In the genomic region with DNA sequence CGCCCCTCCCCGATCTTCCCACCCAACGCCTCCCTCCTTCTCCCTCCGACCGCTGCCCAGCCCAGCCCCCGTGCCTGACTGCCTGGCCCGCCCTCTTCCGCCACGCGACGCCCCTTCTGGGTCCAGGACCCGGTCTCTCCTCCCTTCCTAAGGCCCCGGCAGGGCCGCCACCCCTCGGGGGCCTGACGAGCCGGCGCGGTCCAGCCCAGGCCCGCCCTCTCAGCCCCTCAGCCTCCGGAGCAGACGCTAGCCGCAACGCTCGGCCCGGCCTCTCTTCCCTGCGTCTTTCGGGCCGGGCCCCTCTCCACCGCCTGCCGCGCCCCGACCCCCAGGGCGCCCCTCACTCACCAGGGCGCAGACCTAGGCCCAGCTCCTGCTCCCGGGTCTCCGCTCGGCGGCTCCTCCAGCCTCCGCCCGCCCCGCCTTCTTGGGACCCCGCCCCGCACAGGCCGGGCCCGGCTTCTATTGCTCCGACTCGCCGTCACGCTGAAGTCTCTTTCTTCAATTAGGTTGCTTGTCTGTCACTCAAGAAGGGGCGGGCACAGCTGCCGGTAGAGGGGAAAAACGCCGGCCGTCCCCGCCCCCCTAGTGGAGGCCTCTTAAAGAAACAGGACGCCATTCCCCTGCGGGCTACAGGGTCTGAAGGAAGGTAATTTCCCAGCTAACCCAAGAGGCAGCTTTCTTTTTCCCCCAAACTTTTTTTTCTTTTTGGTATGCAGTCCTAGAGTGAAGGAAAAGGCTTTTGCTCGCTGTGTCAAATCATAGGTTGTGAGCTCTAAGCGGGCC, we compare ENCODE assay signal across 8 cellular contexts. TPM values are rescaled to one million over a fixed set of nuclear protein-coding genes. Genes with fewer than 3 reads are reported as not detected.
A peak's percentile ranks its signal among the peaks of the same experiment; 100 is the strongest.
DNase-seq lines count a peak whose midpoint lies in the region; ATAC-seq and TF ChIP-seq lines count a peak whose summit lies in the region.

A gene with protein sequence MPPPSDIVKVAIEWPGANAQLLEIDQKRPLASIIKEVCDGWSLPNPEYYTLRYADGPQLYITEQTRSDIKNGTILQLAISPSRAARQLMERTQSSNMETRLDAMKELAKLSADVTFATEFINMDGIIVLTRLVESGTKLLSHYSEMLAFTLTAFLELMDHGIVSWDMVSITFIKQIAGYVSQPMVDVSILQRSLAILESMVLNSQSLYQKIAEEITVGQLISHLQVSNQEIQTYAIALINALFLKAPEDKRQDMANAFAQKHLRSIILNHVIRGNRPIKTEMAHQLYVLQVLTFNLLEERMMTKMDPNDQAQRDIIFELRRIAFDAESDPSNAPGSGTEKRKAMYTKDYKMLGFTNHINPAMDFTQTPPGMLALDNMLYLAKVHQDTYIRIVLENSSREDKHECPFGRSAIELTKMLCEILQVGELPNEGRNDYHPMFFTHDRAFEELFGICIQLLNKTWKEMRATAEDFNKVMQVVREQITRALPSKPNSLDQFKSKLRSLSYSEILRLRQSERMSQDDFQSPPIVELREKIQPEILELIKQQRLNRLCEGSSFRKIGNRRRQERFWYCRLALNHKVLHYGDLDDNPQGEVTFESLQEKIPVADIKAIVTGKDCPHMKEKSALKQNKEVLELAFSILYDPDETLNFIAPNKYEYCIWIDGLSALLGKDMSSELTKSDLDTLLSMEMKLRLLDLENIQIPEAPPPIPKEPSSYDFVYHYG (minus strand): TSS at position 416 of the 786 bp plus-strand sequence. CDS start 12,133 bp downstream, outside the sequence.

- H3K36me3 ChIP-seq in right atrium auricular region (no peaks in the 10 kb centered on the region), vagina (no peaks in the 10 kb centered on the region)

- H3K4me3 Mint-ChIP-seq in T-helper 17 cell = peak within 1 kb of the TSS; percentile 97

- H3K4me1 Mint-ChIP-seq in T-helper 17 cell = peaks cover 52% of the 10 kb centered on the region

- ATAC-seq in HG02885 (IDR thresholded peaks at IDR 0.05; ENCODE audit: poor library complexity, unreplicated experiment) (peak; percentile 87), T-helper 17 cell (peak; percentile 91)

- TF ChIP-seq POLR2A in GM15510 (IDR thresholded peaks at IDR 0.05; ENCODE audit: borderline replicate concordance, extremely low read depth, insufficient read length) (peak; percentile 57), vagina (IDR thresholded peaks at IDR 0.05) (peak in 1 of 2 donors; percentile 68)

- H3K27me3 ChIP-seq in right atrium auricular region (no peaks in the 10 kb centered on the region), vagina (no peaks in the 10 kb centered on the region)

- intact Hi-C loops in vagina (cut with DNase I) = no loop called here

- peak; percentile 94 for DNase-seq in NCI-H1694 treated with DMSO at 0.1 percent for 48 hours (lab: John Stamatoyannopoulos, UW)
- DNase-seq in T-helper 17 cell = peak; percentile 92 to 95 (median 92)
- DNase-seq in right atrium auricular region (ENCODE audit: low spot score) = peak; percentile 99
- peak; percentile 98 for DNase-seq in putamen (ENCODE audit: low spot score)
- DNase-seq in vagina (ENCODE audit: extremely low spot score in 2 of 2) = peak; percentile 96 to 98

- TF ChIP-seq CTCF in right atrium auricular region (IDR thresholded peaks at IDR 0.05) = peak in 1 of 2 donors; percentile 39
- TF ChIP-seq CTCF in vagina (IDR thresholded peaks at IDR 0.05) = peak in 2 of 3 experiments; percentile 8 to 15

- peak within 1 kb of the TSS; percentile 74 to 81 for H3K4me3 ChIP-seq in right atrium auricular region
- H3K4me3 ChIP-seq in vagina = peak within 1 kb of the TSS; percentile 75 to 92

- H3K27me3 Mint-ChIP-seq in T-helper 17 cell = no peaks in the 10 kb centered on the region

- peaks cover 0 to 60% of the 10 kb centered on the region in 2 donors for H3K4me1 ChIP-seq in right atrium auricular region
- peaks cover 59% of the 10 kb centered on the region for H3K4me1 ChIP-seq in vagina

- H3K27ac Mint-ChIP-seq in T-helper 17 cell = peak within 1 kb of the TSS; percentile 96

- H3K27ac ChIP-seq in angular gyrus (ENCODE audit: low read depth, low read length) (peak within 1 kb of the TSS; percentile 88), right atrium auricular region (peak within 1 kb of the TSS; percentile 93 to 96), vagina (peak within 1 kb of the TSS; percentile 88)

- H3K36me3 Mint-ChIP-seq in T-helper 17 cell (ENCODE audit: low read depth) = peaks cover 4% of the 10 kb centered on the region

- H3K9me3 ChIP-seq in T-helper 17 cell (ENCODE audit: control insufficient read depth, low read length, poor library complexity, severe bottlenecking) (no peaks in the 10 kb centered on the region), right atrium auricular region (no peaks in the 10 kb centered on the region), vagina (no peaks in the 10 kb centered on the region)

RNA-seq across cellular contexts. Expression of the gene that starts here (rescaled TPM):
- 100 to 1,000 TPM; 104 to 107 TPM for total RNA-seq in T-helper 17 cell
- total RNA-seq in right atrium auricular region = 10 to 100 TPM; 29.4 to 32.7 TPM
- 73.9 TPM for total RNA-seq in vagina

Comparison
In these comparisons a context has a peak if more than half of its experiments do, and no peak if none do; other contexts are left out.
1. Peak in every context shown above with its lines: DNase-seq, ATAC-seq, H3K4me3 ChIP-seq and H3K27ac ChIP-seq.